In genomic region chr10:29408847-29409240, GRCh38 we compare ENCODE assay signal across 8 cellular contexts.
A peak's percentile ranks its signal among the peaks of the same experiment; 100 is the strongest.
DNase-seq lines count a peak whose midpoint lies in the region; ATAC-seq and TF ChIP-seq lines count a peak whose summit lies in the region.

No MANE protein-coding gene starts in this region.

- no peaks in the 10 kb centered on the region for H3K9me3 ChIP-seq in right cardiac atrium (ENCODE audit: control insufficient read depth, low read length)
- no peaks in the 10 kb centered on the region for H3K9me3 ChIP-seq in transverse colon

- H3K36me3 ChIP-seq in transverse colon: no peaks in the 10 kb centered on the region

- H3K36me3 Mint-ChIP-seq in activated naive CD4-positive, alpha-beta T cell treated with anti-CD3 and anti-CD28 coated beads for 36 hours (ENCODE audit: low read depth): peaks cover 7% of the 10 kb centered on the region
- H3K36me3 Mint-ChIP-seq in T-cell (no peaks in the 10 kb centered on the region), progenitor cell of endocrine pancreas (ENCODE audit: insufficient read depth) (peaks cover 6% of the 10 kb centered on the region)

- CTCF ChIA-PET in activated naive CD4-positive, alpha-beta T cell treated with anti-CD3 and anti-CD28 coated beads for 36 hours (lab: Charles Lee): interaction anchor here (0.9 to 2.2 kb wide), 4 partner anchors 17 to 39 kb away, joined by 3 to 8 read pairs (median 5); no protein-coding TSS in a partner anchor
- CTCF ChIA-PET in T-cell (lab: Charles Lee): interaction anchor here in 1 of 2 donors (0.9 to 1.7 kb wide), 3 partner anchors 10 to 22 kb away, joined by 3 to 7 read pairs (median 3); no protein-coding TSS in a partner anchor

- peaks cover 6% of the 10 kb centered on the region for H3K4me1 ChIP-seq in right cardiac atrium (ENCODE audit: control insufficient read depth, insufficient read depth, low read length)
- peaks cover 0 to 38% (median 27%) of the 10 kb centered on the region in 4 donors for H3K4me1 ChIP-seq in transverse colon

- H3K4me3 ChIP-seq in right cardiac atrium (ENCODE audit: low read length): peak overlapping the region; percentile 72
- H3K4me3 ChIP-seq in transverse colon: peak overlapping the region in 3 of 4 donors; percentile 72 to 92 (median 76)

- H3K4me3 Mint-ChIP-seq in activated naive CD4-positive, alpha-beta T cell treated with anti-CD3 and anti-CD28 coated beads for 36 hours: peak overlapping the region; percentile 89
- H3K4me3 Mint-ChIP-seq in T-cell (peak overlapping the region; percentile 98 to 100 (median 99)), progenitor cell of endocrine pancreas (ENCODE audit: low read depth) (no peak overlapping the region)

- H3K27ac Mint-ChIP-seq in activated naive CD4-positive, alpha-beta T cell treated with anti-CD3 and anti-CD28 coated beads for 36 hours: peak overlapping the region; percentile 87
- H3K27ac Mint-ChIP-seq in T-cell: peak overlapping the region; percentile 90 to 95
- H3K27ac Mint-ChIP-seq in progenitor cell of endocrine pancreas: no peak overlapping the region

- WGBS in right cardiac atrium: 65% methylated on average over 2 of the region's 2 CpGs
- WGBS in transverse colon (ENCODE audit: low coverage in 1 of 2), 2 donors: 0 to 48% methylated on average over 1 to 2 of the region's 2 CpGs

- TF ChIP-seq CTCF in transverse colon (IDR thresholded peaks at IDR 0.05) (no peak), progenitor cell of endocrine pancreas (IDR thresholded peaks at IDR 0.05; ENCODE audit: unreplicated experiment) (no peak)

- H3K27ac ChIP-seq in right cardiac atrium (ENCODE audit: low read length) (peak overlapping the region; percentile 95), transverse colon (peak overlapping the region; percentile 92 to 97 (median 96))

- POLR2A ChIA-PET in T-cell (lab: Charles Lee): no interaction called here

- TF ChIP-seq EP300 in transverse colon (IDR thresholded peaks at IDR 0.05; ENCODE audit: low read depth): no peak

- TF ChIP-seq POLR2A in transverse colon (IDR thresholded peaks at IDR 0.05): no peak

- peaks cover 8% of the 10 kb centered on the region for H3K9me3 Mint-ChIP-seq in activated naive CD4-positive, alpha-beta T cell treated with anti-CD3 and anti-CD28 coated beads for 36 hours
- H3K9me3 Mint-ChIP-seq in T-cell (no peaks in the 10 kb centered on the region), progenitor cell of endocrine pancreas (ENCODE audit: low read depth) (peaks cover 26% of the 10 kb centered on the region)

- no peaks in the 10 kb centered on the region for H3K27me3 Mint-ChIP-seq in activated naive CD4-positive, alpha-beta T cell treated with anti-CD3 and anti-CD28 coated beads for 36 hours (ENCODE audit: low read depth)
- no peaks in the 10 kb centered on the region for H3K27me3 Mint-ChIP-seq in T-cell
- H3K27me3 Mint-ChIP-seq in progenitor cell of endocrine pancreas: no peaks in the 10 kb centered on the region

- in situ Hi-C loops in transverse colon (cut with MboI; ENCODE audit: low pct_ligation_motif_present in 1 of 4, low pct_unique_long_range_greater_than_20kb in 1 of 4, low sequenced_read_pairs in 3 of 4): no loop called here

- ATAC-seq in T-cell (replicated peaks in 1 of 4): peak; percentile 31 to 59 (median 34)
- no peak for ATAC-seq in right cardiac atrium

- intact Hi-C loops in activated naive CD4-positive, alpha-beta T cell treated with anti-CD3 and anti-CD28 coated beads for 36 hours (cut with micrococcal nuclease): loop anchor here (2.0 to 10.0 kb wide), 2 partner anchors 38 to 734 kb away; partner anchors contain the start of gene BAMBI
- intact Hi-C loops in right cardiac atrium (cut with DNase I): no loop called here
- intact Hi-C loops in transverse colon (cut with DNase I; ENCODE audit: low total_unique reads): no loop called here

- H3K27me3 ChIP-seq in right cardiac atrium (ENCODE audit: control insufficient read depth, insufficient read depth) (no peaks in the 10 kb centered on the region), transverse colon (no peaks in the 10 kb centered on the region)

- peaks cover 22% of the 10 kb centered on the region for H3K4me1 Mint-ChIP-seq in activated naive CD4-positive, alpha-beta T cell treated with anti-CD3 and anti-CD28 coated beads for 36 hours (ENCODE audit: low read depth)
- H3K4me1 Mint-ChIP-seq in T-cell (peaks cover 25 to 36% (median 35%) of the 10 kb centered on the region in 3 donors), progenitor cell of endocrine pancreas (ENCODE audit: low read depth) (no peaks in the 10 kb centered on the region)

- no peak for DNase-seq in activated naive CD4-positive, alpha-beta T cell treated with anti-CD3 and anti-CD28 coated beads for 36 hours
- no peak for DNase-seq in activated naive CD4-positive, alpha-beta T cell (lab: John Stamatoyannopoulos, UW)
- DNase-seq in T-cell (peak in 1 of 34 experiments; percentile 10), right cardiac atrium (no peak), transverse colon (no peak), NCI-H1105 treated with DMSO at 0.1 percent for 48 hours (lab: John Stamatoyannopoulos, UW) (no peak), progenitor cell of endocrine pancreas (ENCODE audit: low spot score, unreplicated experiment) (no peak)
- no peak for DNase-seq in activated CD4-positive, alpha-beta T cell treated with anti-CD3 and anti-CD28 coated beads for 4 hours

Comparison
In these comparisons a context has a peak if more than half of its experiments do, and no peak if none do; other contexts are left out.
1. ATAC-seq: peak in T-cell (4 of 4); none in right cardiac atrium (0 of 2).